31 cellular contexts compared by ENCODE assay signal in genomic region chr10:132240581-132240980, GRCh38. TPM values are rescaled to one million over a fixed set of nuclear protein-coding genes. Genes with fewer than 3 reads are reported as not detected.
"Had no signal": no experiment of that assay in that cellular context is flagged by ENCODE, and none has a peak within 500 bp of the region (broad histone marks: within the 10 kb centered on the region; RNA-seq: fewer than 3 reads in every experiment).

No MANE protein-coding gene starts in this region.

- H3K4me3 Mint-ChIP-seq: activated CD4-positive, alpha-beta memory T cell treated with anti-CD3 and anti-CD28 coated beads, Interleukin-2, amount 10 ng/mL, durations not matched to agents 7 days and 5 days; activated CD4-positive, alpha-beta T cell treated with anti-CD3 and anti-CD28 coated beads for 36 hours; activated CD4-positive, alpha-beta T cell treated with anti-CD3 and anti-CD28 coated beads, Interleukin-2, amount 10 ng/mL, durations not matched to agents 24 days and 14 days; activated naive CD4-positive, alpha-beta T cell treated with anti-CD3 and anti-CD28 coated beads, Interleukin-2, amount 10 ng/mL, durations not matched to agents 7 days and 5 days; activated naive CD8-positive, alpha-beta T cell treated with anti-CD3 and anti-CD28 coated beads, Interleukin-2, amount 10 ng/mL, durations not matched to agents 7 days and 5 days; activated T-cell treated with anti-CD3 and anti-CD28 coated beads, Interleukin-2, amount 50 U/mL, for 24 hours; activated T-cell treated with anti-CD3 and anti-CD28 coated beads, Interleukin-2, amount 50 U/mL, for 72 hours; brain; T-helper 17 cell; T-helper 2 cell treated with Interferon-gamma antibody and Interleukin-4, amounts not matched to agents 5 μg/mL and 100 μg/mL, for 36 hours had no signal

- H3K4me1 ChIP-seq: ascending aorta, breast epithelium, colonic mucosa, esophagus squamous epithelium, gastroesophageal sphincter had no signal

- ATAC-seq: activated CD4-positive, alpha-beta T cell treated with anti-CD3 and anti-CD28 coated beads for 36 hours; activated naive CD4-positive, alpha-beta T cell treated with anti-CD3 and anti-CD28 coated beads, Interleukin-2, amount 50 U/mL, for 72 hours; activated T-cell treated with anti-CD3 and anti-CD28 coated beads, Interleukin-2, amount 50 U/mL, for 72 hours; gastroesophageal sphincter; T-helper 17 cell had no signal

- H3K4me3 ChIP-seq: ascending aorta, breast epithelium, cardiac muscle cell, colonic mucosa, esophagus squamous epithelium, gastroesophageal sphincter had no signal

- H3K27me3 ChIP-seq: ascending aorta, breast epithelium, cardiac muscle cell, colonic mucosa, esophagus squamous epithelium, gastroesophageal sphincter had no signal

- H3K36me3 ChIP-seq: ascending aorta, breast epithelium, cardiac muscle cell, colonic mucosa, esophagus squamous epithelium, gastroesophageal sphincter, WERI-Rb-1 had no signal

- H3K9me3 ChIP-seq: ascending aorta, breast epithelium, colonic mucosa, esophagus squamous epithelium, gastroesophageal sphincter had no signal

- H3K27me3 Mint-ChIP-seq: activated CD4-positive, alpha-beta memory T cell treated with anti-CD3 and anti-CD28 coated beads, Interleukin-2, amount 10 ng/mL, durations not matched to agents 7 days and 5 days; activated CD4-positive, alpha-beta T cell treated with anti-CD3 and anti-CD28 coated beads for 36 hours; activated CD4-positive, alpha-beta T cell treated with anti-CD3 and anti-CD28 coated beads, Interleukin-2, amount 10 ng/mL, durations not matched to agents 24 days and 14 days; activated naive CD4-positive, alpha-beta T cell treated with anti-CD3 and anti-CD28 coated beads, Interleukin-2, amount 10 ng/mL, durations not matched to agents 7 days and 5 days; activated naive CD8-positive, alpha-beta T cell treated with anti-CD3 and anti-CD28 coated beads, Interleukin-2, amount 10 ng/mL, durations not matched to agents 7 days and 5 days; activated T-cell treated with anti-CD3 and anti-CD28 coated beads, Interleukin-2, amount 50 U/mL, for 24 hours; T-helper 17 cell had no signal

- DNase-seq: activated CD4-positive, alpha-beta memory T cell treated with anti-CD3 and anti-CD28 coated beads, Interleukin-2, amount 10 ng/mL, durations not matched to agents 7 days and 5 days; activated CD4-positive, alpha-beta T cell treated with anti-CD3 and anti-CD28 coated beads for 36 hours; activated CD4-positive, alpha-beta T cell treated with anti-CD3 and anti-CD28 coated beads, Interleukin-2, amount 10 ng/mL, durations not matched to agents 24 days and 14 days; activated CD4-positive, CD25-positive, alpha-beta regulatory T cell; activated CD4-positive, CD25-positive, alpha-beta regulatory T cell treated with anti-CD3 and anti-CD28 coated beads, Interleukin-2, amount 50 U/mL, for 72 hours; activated CD8-positive, alpha-beta memory T cell treated with anti-CD3 and anti-CD28 coated beads, Interleukin-2, amount 50 U/mL, for 48 hours; activated gamma-delta T cell; activated naive CD4-positive, alpha-beta T cell; activated naive CD4-positive, alpha-beta T cell treated with anti-CD3 and anti-CD28 coated beads, Interleukin-2, amount 10 ng/mL, durations not matched to agents 7 days and 5 days; activated naive CD8-positive, alpha-beta T cell treated with anti-CD3 and anti-CD28 coated beads, Interleukin-2, amount 10 ng/mL, durations not matched to agents 7 days and 5 days; activated T-cell treated with anti-CD3 and anti-CD28 coated beads for 4 hours; activated T-cell treated with anti-CD3 and anti-CD28 coated beads, Interleukin-2, amount 50 U/mL, for 24 hours; activated T-cell treated with anti-CD3 and anti-CD28 coated beads, Interleukin-2, amount 50 U/mL, for 72 hours; central memory CD4-positive, alpha-beta T cell; cerebellar nuclear complex; colonic mucosa; effector CD8-positive, alpha-beta T cell; esophagus squamous epithelium; foreskin melanocyte; T-helper 1 cell; T-helper 17 cell; T1000; WERI-Rb-1 had no signal

- H3K9me3 Mint-ChIP-seq: activated CD4-positive, alpha-beta memory T cell treated with anti-CD3 and anti-CD28 coated beads, Interleukin-2, amount 10 ng/mL, durations not matched to agents 7 days and 5 days; activated CD4-positive, alpha-beta T cell treated with anti-CD3 and anti-CD28 coated beads, Interleukin-2, amount 10 ng/mL, durations not matched to agents 24 days and 14 days; activated naive CD4-positive, alpha-beta T cell treated with anti-CD3 and anti-CD28 coated beads, Interleukin-2, amount 10 ng/mL, durations not matched to agents 7 days and 5 days; activated naive CD4-positive, alpha-beta T cell treated with anti-CD3 and anti-CD28 coated beads, Interleukin-2, amount 50 U/mL, for 72 hours; activated naive CD8-positive, alpha-beta T cell treated with anti-CD3 and anti-CD28 coated beads, Interleukin-2, amount 10 ng/mL, durations not matched to agents 7 days and 5 days; activated T-cell treated with anti-CD3 and anti-CD28 coated beads, Interleukin-2, amount 50 U/mL, for 24 hours; activated T-cell treated with anti-CD3 and anti-CD28 coated beads, Interleukin-2, amount 50 U/mL, for 72 hours; brain; T-helper 2 cell treated with Interferon-gamma antibody and Interleukin-4, amounts not matched to agents 5 μg/mL and 100 μg/mL, for 36 hours had no signal

- H3K36me3 Mint-ChIP-seq: activated naive CD4-positive, alpha-beta T cell treated with anti-CD3 and anti-CD28 coated beads, Interleukin-2, amount 10 ng/mL, durations not matched to agents 7 days and 5 days; activated naive CD4-positive, alpha-beta T cell treated with anti-CD3 and anti-CD28 coated beads, Interleukin-2, amount 50 U/mL, for 72 hours; activated naive CD8-positive, alpha-beta T cell treated with anti-CD3 and anti-CD28 coated beads, Interleukin-2, amount 10 ng/mL, durations not matched to agents 7 days and 5 days; brain had no signal

- H3K27ac ChIP-seq: ascending aorta, breast epithelium, cardiac muscle cell, colonic mucosa, epithelial cell of prostate, esophagus squamous epithelium, gastroesophageal sphincter, WERI-Rb-1 had no signal

- H3K4me1 Mint-ChIP-seq: activated CD4-positive, alpha-beta memory T cell treated with anti-CD3 and anti-CD28 coated beads, Interleukin-2, amount 10 ng/mL, durations not matched to agents 7 days and 5 days; activated CD4-positive, alpha-beta T cell treated with anti-CD3 and anti-CD28 coated beads for 36 hours; activated CD4-positive, alpha-beta T cell treated with anti-CD3 and anti-CD28 coated beads, Interleukin-2, amount 10 ng/mL, durations not matched to agents 24 days and 14 days; activated naive CD4-positive, alpha-beta T cell treated with anti-CD3 and anti-CD28 coated beads, Interleukin-2, amount 10 ng/mL, durations not matched to agents 7 days and 5 days; activated naive CD8-positive, alpha-beta T cell treated with anti-CD3 and anti-CD28 coated beads, Interleukin-2, amount 10 ng/mL, durations not matched to agents 7 days and 5 days; T-helper 17 cell had no signal

- H3K27ac Mint-ChIP-seq: activated CD4-positive, alpha-beta memory T cell treated with anti-CD3 and anti-CD28 coated beads, Interleukin-2, amount 10 ng/mL, durations not matched to agents 7 days and 5 days; activated CD4-positive, alpha-beta T cell treated with anti-CD3 and anti-CD28 coated beads for 36 hours; activated CD4-positive, alpha-beta T cell treated with anti-CD3 and anti-CD28 coated beads, Interleukin-2, amount 10 ng/mL, durations not matched to agents 24 days and 14 days; activated naive CD4-positive, alpha-beta T cell treated with anti-CD3 and anti-CD28 coated beads, Interleukin-2, amount 10 ng/mL, durations not matched to agents 7 days and 5 days; activated naive CD8-positive, alpha-beta T cell treated with anti-CD3 and anti-CD28 coated beads, Interleukin-2, amount 10 ng/mL, durations not matched to agents 7 days and 5 days; activated T-cell treated with anti-CD3 and anti-CD28 coated beads, Interleukin-2, amount 50 U/mL, for 24 hours; activated T-cell treated with anti-CD3 and anti-CD28 coated beads, Interleukin-2, amount 50 U/mL, for 72 hours; T-helper 17 cell; T-helper 2 cell treated with Interferon-gamma antibody and Interleukin-4, amounts not matched to agents 5 μg/mL and 100 μg/mL, for 36 hours had no signal

RNA-seq across cellular contexts. Expression of gene DPYSL4, which starts 53.8 kb away (rescaled TPM):
- total RNA-seq: ascending aorta had no signal
